In genomic region chr12:94186461-94187237, GRCh38 we compare ENCODE assay signal across 9 cellular contexts. TPM values are rescaled to one million over a fixed set of nuclear protein-coding genes. Genes with fewer than 3 reads are reported as not detected.
DNase-seq lines count a peak whose midpoint lies in the region; ATAC-seq and TF ChIP-seq lines count a peak whose summit lies in the region.
"Had no signal": no experiment of that assay in that cellular context is flagged by ENCODE, and none has a peak within 500 bp of the region (broad histone marks: within the 10 kb centered on the region; RNA-seq: fewer than 3 reads in every experiment).

No MANE protein-coding gene starts in this region.

- no peaks in the 10 kb centered on the region for H3K27me3 ChIP-seq in cardiac muscle cell

- intact Hi-C loops in posterior cingulate gyrus (cut with DNase I), result no loop called here

- DNase-seq in EL (peak; percentile 67), SK-N-DZ (ENCODE audit: low spot score) (peak; percentile 89), cardiac muscle cell (ENCODE audit: low read depth in 1 of 2, low spot score in 1 of 2) (peak; percentile 78 to 79), posterior cingulate gyrus (peak; percentile 72 to 98 (median 88)), NCI-H446 (lab: John Stamatoyannopoulos, UW) (no peak)
- DNase-seq in stimulated activated CD4-positive, alpha-beta T cell treated with anti-CD3 and anti-CD28 coated beads, Interleukin-4, amount 100 ng/mL, for 4 hours, result no peak
- DNase-seq in activated naive CD8-positive, alpha-beta T cell treated with anti-CD3 and anti-CD28 coated beads, Interleukin-2, amount 50 U/mL, for 24 hours, result no peak

- peaks cover 6% of the 10 kb centered on the region for H3K4me1 Mint-ChIP-seq in activated naive CD8-positive, alpha-beta T cell treated with anti-CD3 and anti-CD28 coated beads, Interleukin-2, amount 50 U/mL, for 24 hours

- no peak overlapping the region for H3K27ac Mint-ChIP-seq in activated naive CD8-positive, alpha-beta T cell treated with anti-CD3 and anti-CD28 coated beads, Interleukin-2, amount 50 U/mL, for 24 hours

- H3K4me1 ChIP-seq in cardiac muscle cell (ENCODE audit: low read depth), result no peaks in the 10 kb centered on the region

- peaks cover 11% of the 10 kb centered on the region for H3K36me3 Mint-ChIP-seq in activated naive CD8-positive, alpha-beta T cell treated with anti-CD3 and anti-CD28 coated beads, Interleukin-2, amount 50 U/mL, for 24 hours (ENCODE audit: low read depth)

- H3K4me3 ChIP-seq in cardiac muscle cell, result no peak overlapping the region

- H3K4me3 Mint-ChIP-seq in activated naive CD8-positive, alpha-beta T cell treated with anti-CD3 and anti-CD28 coated beads, Interleukin-2, amount 50 U/mL, for 24 hours, result no peak overlapping the region

- no peak overlapping the region for H3K27ac ChIP-seq in cardiac muscle cell

- no peak for ATAC-seq in HG03342 (IDR thresholded peaks at IDR 0.05; ENCODE audit: unreplicated experiment)
- no peak for ATAC-seq in activated naive CD8-positive, alpha-beta T cell treated with anti-CD3 and anti-CD28 coated beads, Interleukin-2, amount 50 U/mL, for 24 hours
- ATAC-seq: Panc1 had no signal

- H3K9me3 ChIP-seq in cardiac muscle cell (ENCODE audit: low read depth), result no peaks in the 10 kb centered on the region

- H3K27me3 Mint-ChIP-seq in activated naive CD8-positive, alpha-beta T cell treated with anti-CD3 and anti-CD28 coated beads, Interleukin-2, amount 50 U/mL, for 24 hours, result no peaks in the 10 kb centered on the region

- no peaks in the 10 kb centered on the region for H3K36me3 ChIP-seq in cardiac muscle cell

- no peaks in the 10 kb centered on the region for H3K9me3 Mint-ChIP-seq in activated naive CD8-positive, alpha-beta T cell treated with anti-CD3 and anti-CD28 coated beads, Interleukin-2, amount 50 U/mL, for 24 hours

- no peak for TF ChIP-seq CTCF in cardiac muscle cell (IDR thresholded peaks at IDR 0.05; ENCODE audit: low read depth, low read length)

RNA-seq across cellular contexts. Expression of gene PLXNC1, which starts 38.3 kb away (rescaled TPM):
- 0.50 and 0.96 TPM in 2 replicates for polyA plus RNA-seq in SK-N-DZ (2014; cell fraction: cytosol; rRNA removed)
- polyA plus RNA-seq in SK-N-DZ (2014; cell fraction: nucleus; rRNA removed), result 0.95 and 1.1 TPM in 2 replicates
- 2.5 and 4.1 TPM in 2 replicates for total RNA-seq in cardiac muscle cell
- polyA plus RNA-seq in cardiac muscle cell, result 2.9 and 3.3 TPM in 2 replicates

Comparison
In these comparisons a context has a peak if more than half of its experiments do, and no peak if none do; other contexts are left out.
1. DNase-seq: peak in EL (single experiment), SK-N-DZ (single experiment), cardiac muscle cell (2 of 2) and posterior cingulate gyrus (10 of 10); none in NCI-H446 (0 of 2), stimulated activated CD4-positive, alpha-beta T cell treated with anti-CD3 and anti-CD28 coated beads, Interleukin-4, amount 100 ng/mL, for 4 hours (0 of 2) and activated naive CD8-positive, alpha-beta T cell treated with anti-CD3 and anti-CD28 coated beads, Interleukin-2, amount 50 U/mL, for 24 hours (single experiment).